ENCODE assay signal across 18 cellular contexts in genomic region chr13:49838989-49839388, GRCh38. TPM values are rescaled to one million over a fixed set of nuclear protein-coding genes. Genes with fewer than 3 reads are reported as not detected.
A peak's percentile ranks its signal among the peaks of the same experiment; 100 is the strongest.
DNase-seq lines count a peak whose midpoint lies in the region; ATAC-seq, FAIRE-seq and TF ChIP-seq lines count a peak whose summit lies in the region.
"Had no signal": no experiment of that assay in that cellular context is flagged by ENCODE, and none has a peak within 500 bp of the region (broad histone marks: within the 10 kb centered on the region; RNA-seq: fewer than 3 reads in every experiment).

No MANE protein-coding gene starts in this region.

- H3K4me2 ChIP-seq in GM23338, result no peak overlapping the region
- no peak overlapping the region for H3K4me2 ChIP-seq in K562 (ENCODE audit: insufficient read depth, low read length)

- in situ Hi-C loops in K562 (cut with MboI), result no loop called here

- no peaks in the 10 kb centered on the region for H3K9me1 ChIP-seq in K562 (ENCODE audit: control insufficient read depth, insufficient read depth, low read length)

- TF ChIP-seq RAD21 in K562 (CRISPR knock-in tag; conservative IDR thresholded peaks at IDR 0.05 in 1 of 2, IDR thresholded peaks at IDR 0.05 in 1 of 2), result no peak

- TF ChIP-seq POLR2A in K562 (conservative IDR thresholded peaks at IDR 0.05), result no peak

- no peak overlapping the region for H3K9ac ChIP-seq in K562 (ENCODE audit: insufficient read depth in 1 of 2, low read depth in 2 of 2, low read length in 2 of 2)

- no peak overlapping the region; the same call in 1 of the 2 replicates for H2AFZ ChIP-seq in GM23338
- no peak overlapping the region for H2AFZ ChIP-seq in K562 (ENCODE audit: low read depth, low read length)

- CTCF ChIA-PET in K562 (lab: Yijun Ruan, JAX; ENCODE audit: low intra/inter-chr PET ratio), result no interaction called here

- peaks cover 39% of the 10 kb centered on the region for H3K4me1 Mint-ChIP-seq in GM23338
- H3K4me1 Mint-ChIP-seq in natural killer cell treated with Interleukin-12 subunit alpha and Interleukin-12 subunit beta and Interleukin-15 and Interleukin-18, amount 100 ng/mL, for 72 hours (ENCODE audit: low read depth in 2 of 2), result no peaks in the 10 kb centered on the region
- H3K4me1 Mint-ChIP-seq: B cell had no signal

- DNase-seq in GM23338 (ENCODE audit: low spot score) (peak; percentile 2), NCI-H82 (lab: John Stamatoyannopoulos, UW) (peak; percentile 68), K562 (ENCODE audit: extremely low read depth in 1 of 4, low spot score in 3 of 4) (peak; percentile 11 to 38 (median 19)), mucosa of descending colon (no peak), NCI-H2029 (lab: John Stamatoyannopoulos, UW) (no peak), GM19240 (ENCODE audit: insufficient read length, low spot score) (no peak)
- DNase-seq in natural killer cell treated with Interleukin-12 subunit alpha and Interleukin-12 subunit beta and Interleukin-15 and Interleukin-18, amount 100 ng/mL, for 72 hours (ENCODE audit: low spot score), result no peak
- DNase-seq: ACHN; CD4-positive, alpha-beta T cell; Karpas-422; NCI-H1417 treated with DMSO at 0.1 percent for 48 hours; NCI-H2029 treated with DMSO at 0.1 percent for 48 hours; NCI-H524 treated with DMSO at 0.1 percent for 48 hours; NK-92 treated with Interleukin-12 subunit alpha and Interleukin-12 subunit beta, amount 100 ng/mL, for 24 hours had no signal

- 0 out of 2 replicates have a peak, but pooled peaks cover 5% of the 10 kb centered on the region for H3K9me2 ChIP-seq in GM23338 (ENCODE audit: insufficient read depth)

- no peak for TF ChIP-seq CTCF in GM23338 (conservative IDR thresholded peaks at IDR 0.05; ENCODE audit: low read depth in 2 of 2)
- TF ChIP-seq CTCF in K562 (IDR thresholded peaks at IDR 0.05 in 2 of 3, conservative IDR thresholded peaks at IDR 0.05 in 1 of 3; ENCODE audit: insufficient read depth in 2 of 3, low read depth in 1 of 3, low read length in 3 of 3), result no peak
- TF ChIP-seq CTCF in mucosa of descending colon (IDR thresholded peaks at IDR 0.05), result no peak

- no peaks in the 10 kb centered on the region for H3K9me3 ChIP-seq in K562 (replicated peaks; ENCODE audit: control insufficient read depth, insufficient read depth, low read depth, low read length)
- H3K9me3 ChIP-seq in mucosa of descending colon, result no peaks in the 10 kb centered on the region
- H3K9me3 ChIP-seq: HAP-1 had no signal

- H3K4me1 ChIP-seq in GM23338 (ENCODE audit: insufficient read depth) (peaks cover 10% of the 10 kb centered on the region), K562 (replicated peaks in 1 of 2; ENCODE audit: control insufficient read depth in 2 of 2, insufficient read depth in 2 of 2, low read length in 2 of 2) (peaks cover 3 to 4% of the 10 kb centered on the region in 2 experiments; a peak in 3 of 5 replicates), mucosa of descending colon (ENCODE audit: low read depth) (no peaks in the 10 kb centered on the region)
- H3K4me1 ChIP-seq: HAP-1 had no signal

- peaks cover 9% of the 10 kb centered on the region for H3K27me3 Mint-ChIP-seq in GM23338 (ENCODE audit: insufficient read depth, low read depth, poor library complexity)
- H3K27me3 Mint-ChIP-seq in natural killer cell treated with Interleukin-12 subunit alpha and Interleukin-12 subunit beta and Interleukin-15 and Interleukin-18, amount 100 ng/mL, for 72 hours, result peaks cover 2 to 11% of the 10 kb centered on the region in 2 donors
- H3K27me3 Mint-ChIP-seq: B cell; CD4-positive, alpha-beta T cell had no signal

- H3K36me3 ChIP-seq in GM23338 (ENCODE audit: insufficient read depth) (no peaks in the 10 kb centered on the region), K562 (ENCODE audit: control insufficient read depth, insufficient read depth, low read length) (no peaks in the 10 kb centered on the region), mucosa of descending colon (ENCODE audit: low read depth) (no peaks in the 10 kb centered on the region)
- H3K36me3 ChIP-seq: HAP-1 had no signal

- no peak for ATAC-seq in GM23338
- ATAC-seq in K562, result peak; percentile 64
- peak; percentile 14 for ATAC-seq in mucosa of descending colon
- ATAC-seq in natural killer cell treated with Interleukin-12 subunit alpha and Interleukin-12 subunit beta and Interleukin-15 and Interleukin-18, amount 100 ng/mL, for 72 hours, result no peak
- ATAC-seq in HG02610 (IDR thresholded peaks at IDR 0.05; ENCODE audit: unreplicated experiment), result no peak

- no peaks in the 10 kb centered on the region for H3K36me3 Mint-ChIP-seq in GM23338 (ENCODE audit: low read depth)
- no peaks in the 10 kb centered on the region for H3K36me3 Mint-ChIP-seq in natural killer cell treated with Interleukin-12 subunit alpha and Interleukin-12 subunit beta and Interleukin-15 and Interleukin-18, amount 100 ng/mL, for 72 hours

- POLR2A ChIA-PET in K562 (lab: Yijun Ruan, JAX), result interaction anchor here (0.6 to 0.7 kb wide), 2 partner anchors 146 to 571 kb away, joined by 3 read pairs; no protein-coding TSS in a partner anchor

- peak overlapping the region; percentile 74 for H3K27ac Mint-ChIP-seq in GM23338
- no peak overlapping the region for H3K27ac Mint-ChIP-seq in natural killer cell treated with Interleukin-12 subunit alpha and Interleukin-12 subunit beta and Interleukin-15 and Interleukin-18, amount 100 ng/mL, for 72 hours
- H3K27ac Mint-ChIP-seq: B cell; CD4-positive, alpha-beta T cell had no signal

- H3K9me3 Mint-ChIP-seq in GM23338, result no peaks in the 10 kb centered on the region
- H3K9me3 Mint-ChIP-seq in natural killer cell treated with Interleukin-12 subunit alpha and Interleukin-12 subunit beta and Interleukin-15 and Interleukin-18, amount 100 ng/mL, for 72 hours, result no peaks in the 10 kb centered on the region
- H3K9me3 Mint-ChIP-seq: CD4-positive, alpha-beta T cell had no signal

- TF ChIP-seq EP300 in K562 (IDR thresholded peaks at IDR 0.05; ENCODE audit: low read length), result no peak

- no peak overlapping the region for H3K4me3 Mint-ChIP-seq in GM23338
- no peak overlapping the region for H3K4me3 Mint-ChIP-seq in natural killer cell treated with Interleukin-12 subunit alpha and Interleukin-12 subunit beta and Interleukin-15 and Interleukin-18, amount 100 ng/mL, for 72 hours
- H3K4me3 Mint-ChIP-seq: B cell; CD4-positive, alpha-beta T cell had no signal

- H3K27me3 ChIP-seq in GM23338 (ENCODE audit: insufficient read depth) (no peaks in the 10 kb centered on the region), K562 (ENCODE audit: control insufficient read depth in 2 of 2, insufficient read depth in 2 of 2, low read length in 2 of 2) (no peaks in the 10 kb centered on the region)

- H3K4me3 ChIP-seq in GM23338 (no peak overlapping the region), K562 (no peak overlapping the region), mucosa of descending colon (no peak overlapping the region)
- H3K4me3 ChIP-seq: HAP-1 had no signal

- H3K27ac ChIP-seq in GM23338 (ENCODE audit: low read depth), result no peak overlapping the region
- no peak overlapping the region for H3K27ac ChIP-seq in K562 (ENCODE audit: extremely low read depth, low read depth, low read length)

- no peak for FAIRE-seq in K562 (lab: Jason Lieb, UNC)
- FAIRE-seq: D721Med had no signal

- no TSS peak for BruUV-seq in K562 (replicated peaks; lab: Mats Ljungman, UMichigan)

- H3K79me2 ChIP-seq in GM23338 (replicated peaks; ENCODE audit: insufficient read depth), result no peaks in the 10 kb centered on the region
- no peaks in the 10 kb centered on the region for H3K79me2 ChIP-seq in K562 (ENCODE audit: control insufficient read depth, insufficient read depth, low read length)

- 57% methylated on average over 4 of the region's 4 CpGs for WGBS in K562 (ENCODE audit: insufficient coverage, low coverage, missing lambda C conversion rate)

- no peaks in the 10 kb centered on the region for H3F3A ChIP-seq in GM23338 (replicated peaks; ENCODE audit: low read depth)

- H4K20me1 ChIP-seq in GM23338 (replicated peaks; ENCODE audit: insufficient read depth) (no peaks in the 10 kb centered on the region), K562 (replicated peaks; ENCODE audit: control insufficient read depth, insufficient read depth, low read length) (no peaks in the 10 kb centered on the region)

- intact Hi-C loops in K562 (cut with micrococcal nuclease), result no loop called here
- intact Hi-C loops in mucosa of descending colon (cut with DNase I, micrococcal nuclease), result no loop called here

TF ChIP-seq in K562, 482 proteins besides CTCF, POLR2A, EP300 and RAD21 (continues in another document):
- TF ChIP-seq ZNF175 (CRISPR knock-in tag; IDR thresholded peaks at IDR 0.05; ENCODE audit: low read depth), result no peak
- TF ChIP-seq ASH1L (IDR thresholded peaks at IDR 0.05; ENCODE audit: borderline replicate concordance, low read depth, partially characterized antibody), result no peak
- TF ChIP-seq MXD1 (CRISPR knock-in tag; IDR thresholded peaks at IDR 0.05; ENCODE audit: borderline replicate concordance, poor library complexity, severe bottlenecking), result no peak

RNA-seq across cellular contexts. Expression of gene KPNA3, which starts 46.5 kb away (rescaled TPM):
- 50.9 and 55.7 TPM in 2 replicates for total RNA-seq in GM23338 (2014; rRNA removed; shearing (Covaris generic))
- polyA plus RNA-seq in GM23338 (2016; fragmentation: Nextera tagmentation; extraction: Ambion mirVana), result 26.8 and 30.5 TPM in 2 replicates
- 3.7 and 11.6 TPM in 2 replicates for total RNA-seq in K562 (2011; cell fraction: chromatin; rRNA removed; ENCODE audit: low replicate concordance)
- total RNA-seq in K562 (2011; cell fraction: nucleolus; rRNA removed), result 2.7 and 3.4 TPM in 2 replicates
- total RNA-seq in K562 (2011; cell fraction: nucleoplasm; rRNA removed), result 5.7 and 8.9 TPM in 2 replicates
- 8.5 and 8.9 TPM in 2 replicates for total RNA-seq in K562 (2014; rRNA removed)
- 17.8 and 19.9 TPM in 2 replicates for total RNA-seq in K562 (2014; rRNA removed; fragmentation: Illumina TruSeq; extraction: Trizol)
- 15.7 and 15.8 TPM in 2 replicates for total RNA-seq in K562 (2015; rRNA removed; fragmentation: Illumina TruSeq; extraction: Trizol)
- total RNA-seq in K562 (2021), result 19.9 and 21.3 TPM in 2 replicates
- 10.0 and 17.9 TPM in 2 replicates for polyA plus RNA-seq in K562 (2011; rRNA removed)
- 6.1 and 10.0 TPM in 2 replicates for polyA plus RNA-seq in K562 (2011; cell fraction: cytosol; rRNA removed)
- polyA plus RNA-seq in K562 (2011; cell fraction: nucleus; rRNA removed), result 4.4 and 6.8 TPM in 2 replicates
- 12.5 and 16.2 TPM in 2 replicates for polyA plus RNA-seq in K562 (2012)
- 19.7 and 23.4 TPM in 2 replicates for polyA plus RNA-seq in K562 (2014; fragmentation: Illumina TruSeq; extraction: Trizol)
- 10 to 100 TPM in 1 of 2 experiments, 1 to 10 TPM in 1; 10.0 to 11.0 TPM for polyA plus RNA-seq in K562 (2014; fragmentation: Nextera tagmentation; extraction: Ambion mirVana)
- polyA plus RNA-seq in K562 (2014; rRNA removed), result 10.7 and 10.8 TPM in 2 replicates
- polyA minus RNA-seq in K562 (2011; rRNA and poly(A)+ RNA removed), result 22.3 and 24.5 TPM in 2 replicates
- 10.8 and 14.4 TPM in 2 replicates for polyA minus RNA-seq in K562 (2011; cell fraction: cytosol; rRNA and poly(A)+ RNA removed)
- 2.6 and 5.4 TPM in 2 replicates for polyA minus RNA-seq in K562 (2011; cell fraction: nucleus; rRNA and poly(A)+ RNA removed)
- total RNA-seq in mucosa of descending colon, result 10 to 100 TPM; 20.0 to 45.6 (median 24.6) TPM
- total RNA-seq in natural killer cell treated with Interleukin-12 subunit alpha and Interleukin-12 subunit beta and Interleukin-15 and Interleukin-18, amount 100 ng/mL, for 72 hours, result 10 to 100 TPM; 44.8 to 50.2 TPM

Comparison
In these comparisons a context has a peak if more than half of its experiments do, and no peak if none do; other contexts are left out.
1. ATAC-seq: peak in K562 (single experiment) and mucosa of descending colon (single experiment); none in GM23338 (single experiment), natural killer cell treated with Interleukin-12 subunit alpha and Interleukin-12 subunit beta and Interleukin-15 and Interleukin-18, amount 100 ng/mL, for 72 hours (0 of 2) and HG02610 (single experiment).
2. DNase-seq: peak in GM23338 (single experiment), NCI-H82 (single experiment) and K562 (4 of 4); none in mucosa of descending colon (0 of 3), NCI-H2029 (single experiment), natural killer cell treated with Interleukin-12 subunit alpha and Interleukin-12 subunit beta and Interleukin-15 and Interleukin-18, amount 100 ng/mL, for 72 hours (single experiment) and GM19240 (single experiment).